Comparison of ENCODE assay signal across 8 cellular contexts in the genomic region with DNA sequence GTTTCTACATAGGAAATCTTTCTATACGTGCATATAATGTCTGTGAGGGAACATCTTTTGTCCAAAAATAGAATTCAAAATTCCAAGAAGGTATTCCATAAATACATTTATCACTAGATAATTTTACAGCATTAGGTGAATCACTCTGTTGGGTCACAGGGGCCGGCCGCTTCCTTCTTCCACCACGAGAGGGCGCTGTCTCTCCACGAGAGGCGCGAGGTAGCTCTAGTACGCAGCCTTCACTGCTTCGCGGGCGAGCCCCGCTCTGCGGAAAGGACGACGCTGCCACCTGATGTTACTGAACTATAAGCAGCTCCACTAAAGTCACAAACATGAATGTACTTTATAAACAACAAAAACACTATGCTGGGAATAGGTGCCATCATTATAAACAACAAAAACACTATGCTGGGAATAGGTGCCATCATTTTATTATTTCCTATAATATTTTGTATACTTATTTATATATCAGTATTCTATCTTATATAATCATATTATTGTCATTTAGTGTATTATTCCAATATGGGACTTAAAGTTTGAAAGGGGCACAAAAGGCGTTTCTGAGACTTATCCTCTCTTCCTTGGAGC.
DNase-seq lines count a peak whose midpoint lies in the region; ATAC-seq, FAIRE-seq and TF ChIP-seq lines count a peak whose summit lies in the region.

No MANE protein-coding gene starts in this region.

- ATAC-seq in HG03108 (IDR thresholded peaks at IDR 0.05; ENCODE audit: unreplicated experiment): peak; percentile 56
- ATAC-seq in activated CD4-positive, CD25-positive, alpha-beta regulatory T cell treated with anti-CD3 and anti-CD28 coated beads, Interleukin-2, amount 50 U/mL, for 24 hours: peak; percentile 89 to 92
- no peak for ATAC-seq in GM19397 (IDR thresholded peaks at IDR 0.05; ENCODE audit: unreplicated experiment)

- H3K36me3 ChIP-seq in bronchial epithelial cell (ENCODE audit: control insufficient read depth, insufficient read depth, low read length) (no peaks in the 10 kb centered on the region), kidney epithelial cell (ENCODE audit: control insufficient read depth, insufficient read depth, low read length) (no peaks in the 10 kb centered on the region)

- no peak for FAIRE-seq in bronchial epithelial cell (lab: Jason Lieb, UNC)

- TF ChIP-seq CTCF in GM12873 (IDR thresholded peaks at IDR 0.05; ENCODE audit: insufficient read depth, low read depth, low read length, missing control alignments) (peak; percentile 92), bronchial epithelial cell (IDR thresholded peaks at IDR 0.05; ENCODE audit: insufficient read depth, low read length, severe bottlenecking) (peak; percentile 86), kidney epithelial cell (IDR thresholded peaks at IDR 0.05; ENCODE audit: insufficient read depth, low read length, poor library complexity, severe bottlenecking) (peak; percentile 97)

- peak; percentile 77 for DNase-seq in NCI-H345 treated with DMSO at 0.1 percent for 48 hours (lab: John Stamatoyannopoulos, UW; ENCODE audit: unreplicated experiment)
- DNase-seq in bronchial epithelial cell (ENCODE audit: low read depth): peak; percentile 49
- no peak for DNase-seq in kidney epithelial cell (ENCODE audit: low read depth)
- DNase-seq in stimulated activated CD4-positive, alpha-beta T cell treated with anti-CD3 and anti-CD28 coated beads, Interleukin-1b, Interleukin-23, amount 100 ng/mL, for 4 hours (ENCODE audit: low read depth in 2 of 2): peak; percentile 89

- H3K27me3 ChIP-seq in bronchial epithelial cell (ENCODE audit: control insufficient read depth, insufficient read depth, low read length): peaks cover 2% of the 10 kb centered on the region
- H3K27me3 ChIP-seq in kidney epithelial cell (ENCODE audit: control insufficient read depth, insufficient read depth, low read length): no peaks in the 10 kb centered on the region

- no peak overlapping the region for H3K4me3 ChIP-seq in bronchial epithelial cell (ENCODE audit: low read depth, low read length)
- no peak overlapping the region for H3K4me3 ChIP-seq in kidney epithelial cell (ENCODE audit: low read depth, low read length)
